33 cellular contexts compared by ENCODE assay signal in the genomic region with DNA sequence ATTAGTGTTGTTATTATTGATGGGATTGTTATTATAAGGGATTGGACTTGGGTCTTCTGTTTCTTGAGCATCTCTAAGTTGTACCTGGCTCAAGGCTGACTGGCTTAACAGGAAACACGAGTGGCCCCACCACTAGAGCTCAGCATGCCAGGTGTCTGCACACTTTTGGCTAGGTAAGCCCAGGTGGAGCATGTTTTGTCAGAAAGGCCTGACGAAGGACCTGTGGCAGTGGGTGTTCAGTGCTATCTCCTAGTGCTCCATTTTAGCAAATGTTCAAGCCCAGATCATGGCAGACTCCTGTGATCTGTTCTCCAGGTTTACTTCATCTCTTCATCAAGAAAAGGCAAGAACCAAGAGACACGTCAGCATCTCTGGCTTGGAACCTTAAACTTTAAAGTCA.
"Had no signal": no experiment of that assay in that cellular context is flagged by ENCODE, and none has a peak within 500 bp of the region (broad histone marks: within the 10 kb centered on the region; RNA-seq: fewer than 3 reads in every experiment).

No MANE protein-coding gene starts in this region.

- H3K4me3 ChIP-seq: ascending aorta, cardiac muscle cell had no signal

- H3K4me3 Mint-ChIP-seq: activated CD4-positive, alpha-beta memory T cell treated with anti-CD3 and anti-CD28 coated beads, Interleukin-2, amount 10 ng/mL, durations not matched to agents 7 days and 5 days; activated CD8-positive, alpha-beta memory T cell treated with anti-CD3 and anti-CD28 coated beads, Interleukin-2, amount 10 ng/mL, durations not matched to agents 7 days and 5 days; activated naive CD4-positive, alpha-beta T cell treated with anti-CD3 and anti-CD28 coated beads, Interleukin-2, amount 50 U/mL, for 24 hours; activated naive CD8-positive, alpha-beta T cell treated with anti-CD3 and anti-CD28 coated beads, Interleukin-2, amount 10 ng/mL, durations not matched to agents 7 days and 5 days; activated T-cell treated with anti-CD3 and anti-CD28 coated beads, Interleukin-2, amount 50 U/mL, for 72 hours; central memory CD8-positive, alpha-beta T cell had no signal

- H3K27ac Mint-ChIP-seq: activated CD4-positive, alpha-beta memory T cell treated with anti-CD3 and anti-CD28 coated beads, Interleukin-2, amount 10 ng/mL, durations not matched to agents 7 days and 5 days; activated CD8-positive, alpha-beta memory T cell treated with anti-CD3 and anti-CD28 coated beads, Interleukin-2, amount 10 ng/mL, durations not matched to agents 7 days and 5 days; activated naive CD4-positive, alpha-beta T cell treated with anti-CD3 and anti-CD28 coated beads, Interleukin-2, amount 50 U/mL, for 24 hours; activated naive CD8-positive, alpha-beta T cell treated with anti-CD3 and anti-CD28 coated beads, Interleukin-2, amount 10 ng/mL, durations not matched to agents 7 days and 5 days; activated T-cell treated with anti-CD3 and anti-CD28 coated beads, Interleukin-2, amount 50 U/mL, for 72 hours had no signal

- H3K27ac ChIP-seq: ascending aorta, cardiac muscle cell, WERI-Rb-1 had no signal

- DNase-seq: activated CD4-positive, alpha-beta memory T cell treated with anti-CD3 and anti-CD28 coated beads, Interleukin-2, amount 10 ng/mL, durations not matched to agents 7 days and 5 days; activated CD4-positive, alpha-beta T cell treated with anti-CD3 and anti-CD28 coated beads for 1 hour; activated CD4-positive, alpha-beta T cell treated with anti-CD3 and anti-CD28 coated beads for 48 hours; activated CD4-positive, CD25-positive, alpha-beta regulatory T cell; activated CD8-positive, alpha-beta memory T cell treated with anti-CD3 and anti-CD28 coated beads for 24 hours; activated CD8-positive, alpha-beta memory T cell treated with anti-CD3 and anti-CD28 coated beads, Interleukin-2, amount 10 ng/mL, durations not matched to agents 7 days and 5 days; activated CD8-positive, alpha-beta memory T cell treated with anti-CD3 and anti-CD28 coated beads, Interleukin-2, amount 50 U/mL, for 48 hours; activated effector memory CD4-positive, alpha-beta T cell treated with anti-CD3 and anti-CD28 coated beads, Interleukin-2, amount 50 U/mL, for 16 hours; activated naive CD4-positive, alpha-beta T cell treated with Interleukin-2 at 50 U/mL for 16 hours; activated naive CD8-positive, alpha-beta T cell treated with anti-CD3 and anti-CD28 coated beads, Interleukin-2, amount 10 ng/mL, durations not matched to agents 7 days and 5 days; activated T-cell treated with anti-CD3 and anti-CD28 coated beads, Interleukin-2, amount 50 U/mL, for 1 hour; activated T-cell treated with anti-CD3 and anti-CD28 coated beads, Interleukin-2, amount 50 U/mL, for 72 hours; amygdala; Kasumi-1; MM.1S; MV-4-11; NCI-H1092; NCI-H1436 treated with DMSO at 0.1 percent for 48 hours; NCI-H1694 treated with DMSO at 0.1 percent for 48 hours; NCI-H2029; NCI-H510A; OCI-M1; Right ventricle myocardium superior; SW 1271; T-helper 1 cell; T-helper 2 cell; T-helper 9 cell; WERI-Rb-1 had no signal

- H3K27me3 ChIP-seq: ascending aorta, cardiac muscle cell had no signal

- H3K27me3 Mint-ChIP-seq: activated CD4-positive, alpha-beta memory T cell treated with anti-CD3 and anti-CD28 coated beads, Interleukin-2, amount 10 ng/mL, durations not matched to agents 7 days and 5 days; activated CD8-positive, alpha-beta memory T cell treated with anti-CD3 and anti-CD28 coated beads, Interleukin-2, amount 10 ng/mL, durations not matched to agents 7 days and 5 days; activated naive CD4-positive, alpha-beta T cell treated with anti-CD3 and anti-CD28 coated beads, Interleukin-2, amount 50 U/mL, for 24 hours; activated naive CD8-positive, alpha-beta T cell treated with anti-CD3 and anti-CD28 coated beads, Interleukin-2, amount 10 ng/mL, durations not matched to agents 7 days and 5 days; activated T-helper 17 cell treated with anti-CD3 and anti-CD28 coated beads, Interleukin-2, amount 50 U/mL, for 72 hours; central memory CD8-positive, alpha-beta T cell had no signal

- H3K36me3 ChIP-seq: cardiac muscle cell had no signal

- ATAC-seq: activated CD8-positive, alpha-beta memory T cell treated with anti-CD3 and anti-CD28 coated beads, Interleukin-2, amount 10 ng/mL, durations not matched to agents 7 days and 5 days; activated T-cell treated with anti-CD3 and anti-CD28 coated beads, Interleukin-2, amount 50 U/mL, for 72 hours; activated T-helper 17 cell treated with anti-CD3 and anti-CD28 coated beads, Interleukin-2, amount 50 U/mL, for 72 hours had no signal

- H3K9me3 ChIP-seq: ascending aorta had no signal

- H3K9me3 Mint-ChIP-seq: activated CD4-positive, alpha-beta memory T cell treated with anti-CD3 and anti-CD28 coated beads, Interleukin-2, amount 10 ng/mL, durations not matched to agents 7 days and 5 days; activated naive CD4-positive, alpha-beta T cell treated with anti-CD3 and anti-CD28 coated beads, Interleukin-2, amount 50 U/mL, for 24 hours; activated naive CD8-positive, alpha-beta T cell treated with anti-CD3 and anti-CD28 coated beads, Interleukin-2, amount 10 ng/mL, durations not matched to agents 7 days and 5 days; activated T-cell treated with anti-CD3 and anti-CD28 coated beads, Interleukin-2, amount 50 U/mL, for 72 hours; activated T-helper 17 cell treated with anti-CD3 and anti-CD28 coated beads, Interleukin-2, amount 50 U/mL, for 72 hours; central memory CD8-positive, alpha-beta T cell had no signal
